In genomic region chr4:123699823-123700822, GRCh38 we compare ENCODE assay signal across 7 cellular contexts.
DNase-seq lines count a peak whose midpoint lies in the region; ATAC-seq, FAIRE-seq and TF ChIP-seq lines count a peak whose summit lies in the region.

No MANE protein-coding gene starts in this region.

- H4K20me1 ChIP-seq in endothelial cell of umbilical vein (replicated peaks; ENCODE audit: control insufficient read depth, extremely low read depth, insufficient read depth, low read length) = no peaks in the 10 kb centered on the region

- H3K36me3 ChIP-seq in Panc1 (ENCODE audit: control insufficient read depth, insufficient read depth, low read length) = no peaks in the 10 kb centered on the region
- H3K36me3 ChIP-seq in endothelial cell of umbilical vein (ENCODE audit: control insufficient read depth in 2 of 2, extremely low read depth in 1 of 2, insufficient read depth in 2 of 2, low read length in 2 of 2) = no peaks in the 10 kb centered on the region
- H3K36me3 ChIP-seq in mesenchymal stem cell (ENCODE audit: control insufficient read depth in 1 of 2, insufficient read depth in 2 of 2, low read depth in 1 of 2, low read length in 2 of 2) = no peaks in the 10 kb centered on the region
- H3K36me3 ChIP-seq in transverse colon = no peaks in the 10 kb centered on the region

- TF ChIP-seq EP300 in transverse colon (IDR thresholded peaks at IDR 0.05; ENCODE audit: low read depth) = no peak

- in situ Hi-C loops in Panc1 (cut with HindIII; ENCODE audit: low pct_unique_long_range_greater_than_20kb, low sequenced_read_pairs) (no loop called here), transverse colon (cut with MboI; ENCODE audit: low pct_ligation_motif_present in 1 of 4, low pct_unique_long_range_greater_than_20kb in 1 of 4, low sequenced_read_pairs in 3 of 4) (no loop called here)

- H3K4ac ChIP-seq in mesenchymal stem cell (ENCODE audit: low read depth in 1 of 2, low read length in 2 of 2) = peak overlapping the region in 1 of 2 experiments; percentile 75

- no peak overlapping the region for H2BK15ac ChIP-seq in mesenchymal stem cell (ENCODE audit: low read depth, poor library complexity, severe bottlenecking)

- H3K14ac ChIP-seq in mesenchymal stem cell (ENCODE audit: low read length in 2 of 2) = no peak overlapping the region

- peak overlapping the region in 1 of 2 experiments; percentile 59 for H2BK12ac ChIP-seq in mesenchymal stem cell (ENCODE audit: low read length in 2 of 2)

- TF ChIP-seq CTCF in Panc1 (IDR thresholded peaks at IDR 0.05) (no peak), endothelial cell of umbilical vein (IDR thresholded peaks at IDR 0.05; ENCODE audit: extremely low read depth in 1 of 2, insufficient read depth in 1 of 2, low read depth in 1 of 2, low read length in 2 of 2) (no peak), transverse colon (IDR thresholded peaks at IDR 0.05) (no peak)

- peak overlapping the region; percentile 39; the same call in 1 of the 2 replicates for H3K27ac ChIP-seq in Panc1 (ENCODE audit: low read length)
- peak overlapping the region; percentile 5 for H3K27ac ChIP-seq in endothelial cell of umbilical vein (ENCODE audit: insufficient read depth, low read depth, low read length)
- H3K27ac ChIP-seq in mesenchymal stem cell (ENCODE audit: low read length, poor library complexity, severe bottlenecking) = peak overlapping the region; percentile 94
- peak overlapping the region; percentile 48 to 57 (median 53) for H3K27ac ChIP-seq in transverse colon

- H2BK5ac ChIP-seq in mesenchymal stem cell (ENCODE audit: low read depth, low read length, poor library complexity, severe bottlenecking) = peak overlapping the region; percentile 87

- H3K79me2 ChIP-seq in endothelial cell of umbilical vein (ENCODE audit: control insufficient read depth, insufficient read depth, low read length) = no peaks in the 10 kb centered on the region

- dilution Hi-C loops in endothelial cell of umbilical vein (cut with MboI; ENCODE audit: extremely low pct_ligation_motif_present, low sequenced_read_pairs) = no loop called here

- ATAC-seq in Panc1 = no peak
- ATAC-seq in HG03439 (IDR thresholded peaks at IDR 0.05; ENCODE audit: unreplicated experiment) = no peak
- ATAC-seq in GM21360 (IDR thresholded peaks at IDR 0.05; ENCODE audit: unreplicated experiment) = no peak

- intact Hi-C loops in Panc1 (cut with micrococcal nuclease; ENCODE audit: unreplicated experiment) (no loop called here), endothelial cell of umbilical vein (cut with micrococcal nuclease) (loop anchor here (2.0 kb wide), 1 partner anchor 287 kb away; no protein-coding TSS in a partner anchor), transverse colon (cut with DNase I; ENCODE audit: low total_unique reads) (no loop called here)

- no peak overlapping the region for H3K4me2 ChIP-seq in endothelial cell of umbilical vein (ENCODE audit: insufficient read depth, low read length)
- peak overlapping the region; percentile 11 for H3K4me2 ChIP-seq in mesenchymal stem cell (ENCODE audit: low read length, poor library complexity, severe bottlenecking)

- no peaks in the 10 kb centered on the region for H3K79me1 ChIP-seq in mesenchymal stem cell (replicated peaks; ENCODE audit: low read length, poor library complexity, severe bottlenecking)

- H4K8ac ChIP-seq in mesenchymal stem cell (ENCODE audit: low read length) = peak overlapping the region; percentile 91

- no peaks in the 10 kb centered on the region for H3K9me3 ChIP-seq in Panc1 (ENCODE audit: control insufficient read depth, insufficient read depth, low read depth, low read length)
- H3K9me3 ChIP-seq in endothelial cell of umbilical vein (replicated peaks; ENCODE audit: control insufficient read depth, insufficient read depth, low read length) = no peaks in the 10 kb centered on the region
- H3K9me3 ChIP-seq in mesenchymal stem cell (ENCODE audit: control insufficient read depth, low read length) = no peaks in the 10 kb centered on the region
- H3K9me3 ChIP-seq in transverse colon = no peaks in the 10 kb centered on the region

- H3K4me3 ChIP-seq in Panc1 (ENCODE audit: low read depth in 2 of 2, low read length in 2 of 2) (no peak overlapping the region), endothelial cell of umbilical vein (replicated peaks in 1 of 3; ENCODE audit: insufficient read depth in 1 of 3, low read depth in 1 of 3, low read length in 3 of 3) (no peak overlapping the region), mesenchymal stem cell (ENCODE audit: insufficient read depth in 1 of 2, low read depth in 1 of 2, low read length in 2 of 2) (peak overlapping the region in 1 of 2 experiments; percentile 65), transverse colon (no peak overlapping the region)

- no peaks in the 10 kb centered on the region for H3K9me1 ChIP-seq in endothelial cell of umbilical vein (replicated peaks; ENCODE audit: control insufficient read depth, extremely low read depth, insufficient read depth, low read length)

- H2BK120ac ChIP-seq in mesenchymal stem cell (ENCODE audit: low read depth, low read length) = peak overlapping the region; percentile 64

- no peak overlapping the region for H3K23ac ChIP-seq in mesenchymal stem cell (ENCODE audit: low read length in 2 of 2)

- peak; percentile 53 for FAIRE-seq in endothelial cell of umbilical vein (lab: Jason Lieb, UNC)

- peak overlapping the region; percentile 45 for H2AK5ac ChIP-seq in mesenchymal stem cell (ENCODE audit: low read length, severe bottlenecking)

- peak overlapping the region; percentile 75 for H2AFZ ChIP-seq in endothelial cell of umbilical vein (ENCODE audit: low read depth, low read length)
- H2AFZ ChIP-seq in mesenchymal stem cell (ENCODE audit: low read depth, low read length) = no peak overlapping the region

- DNase-seq in Panc1 (ENCODE audit: low read depth, low spot score) = no peak
- DNase-seq in endothelial cell of umbilical vein (ENCODE audit: low read depth, low spot score) = peak; percentile 84
- peak; percentile 88 for DNase-seq in mesenchymal stem cell
- DNase-seq in transverse colon = no peak
- no peak for DNase-seq in occipital lobe (lab: John Stamatoyannopoulos, UW)

- POLR2A ChIA-PET in Panc1 (lab: Charles Lee) (no interaction called here), endothelial cell of umbilical vein (lab: Charles Lee) (no interaction called here)

- H3K27me3 ChIP-seq in Panc1 (ENCODE audit: control insufficient read depth, insufficient read depth, low read length) = no peaks in the 10 kb centered on the region
- H3K27me3 ChIP-seq in endothelial cell of umbilical vein (ENCODE audit: control insufficient read depth in 2 of 2, insufficient read depth in 2 of 2, low read length in 2 of 2) = no peaks in the 10 kb centered on the region
- H3K27me3 ChIP-seq in mesenchymal stem cell (ENCODE audit: control insufficient read depth in 1 of 2, insufficient read depth in 1 of 2, low read length in 2 of 2) = no peaks in the 10 kb centered on the region
- H3K27me3 ChIP-seq in transverse colon = no peaks in the 10 kb centered on the region

- CTCF ChIA-PET in Panc1 (lab: Charles Lee) (no interaction called here), endothelial cell of umbilical vein (lab: Charles Lee) (no interaction called here)

- H4K91ac ChIP-seq in mesenchymal stem cell (ENCODE audit: low read length) = peak overlapping the region; percentile 39

- no TSS peak for BruUV-seq in Panc1 (replicated peaks; lab: Mats Ljungman, UMichigan)
- BruUV-seq in endothelial cell of umbilical vein (replicated peaks; lab: Mats Ljungman, UMichigan) = no TSS peak

- peak overlapping the region; percentile 37 to 81 for H3K18ac ChIP-seq in mesenchymal stem cell (ENCODE audit: low read depth in 1 of 2, low read length in 2 of 2)

- H3K9ac ChIP-seq in endothelial cell of umbilical vein (replicated peaks; ENCODE audit: extremely low read depth, insufficient read depth, low read length) (no peak overlapping the region), mesenchymal stem cell (ENCODE audit: low read length) (peak overlapping the region; percentile 84)

- H3K4me1 ChIP-seq in Panc1 (ENCODE audit: control insufficient read depth, insufficient read depth, low read length) (no peaks in the 10 kb centered on the region), endothelial cell of umbilical vein (ENCODE audit: control insufficient read depth, extremely low read depth, insufficient read depth, low read length) (peaks cover 16% of the 10 kb centered on the region), mesenchymal stem cell (ENCODE audit: control insufficient read depth, insufficient read depth, low read depth, low read length) (no peaks in the 10 kb centered on the region), transverse colon (peaks cover 0 to 4% (median 0%) of the 10 kb centered on the region in 4 donors)

- 6% methylated on average over 5 of the region's 7 CpGs for WGBS in mesenchymal stem cell
- WGBS in transverse colon (ENCODE audit: low coverage in 1 of 2), 2 donors = 56 to 61% methylated on average over 6 to 7 of the region's 7 CpGs

- TF ChIP-seq POLR2A in endothelial cell of umbilical vein (IDR thresholded peaks at IDR 0.05; ENCODE audit: low read depth, low read length) (no peak), transverse colon (IDR thresholded peaks at IDR 0.05) (no peak)

TF ChIP-seq in endothelial cell of umbilical vein, 7 proteins besides CTCF, POLR2A, EP300 and RAD21:
- TF ChIP-seq POLR2AphosphoS5 (IDR thresholded peaks at IDR 0.05; ENCODE audit: insufficient read depth, low read depth, low read length) (no peak), EZH2 (IDR thresholded peaks at IDR 0.05; ENCODE audit: borderline replicate concordance, low read depth, low read length, severe bottlenecking) (no peak), JUN (IDR thresholded peaks at IDR 0.05; ENCODE audit: borderline replicate concordance, insufficient read depth, insufficient read length, low read depth) (no peak), GATA2 (IDR thresholded peaks at IDR 0.05; ENCODE audit: insufficient read depth, insufficient read length, low read depth, low read length) (no peak), MAX (IDR thresholded peaks at IDR 0.05; ENCODE audit: insufficient read depth, insufficient read length) (no peak), FOS (IDR thresholded peaks at IDR 0.05; ENCODE audit: borderline replicate concordance, insufficient read depth, low read length) (peak; percentile 10)

Comparison
In these comparisons a context has a peak if more than half of its experiments do, and no peak if none do; other contexts are left out.
1. DNase-seq: peak in endothelial cell of umbilical vein (single experiment) and mesenchymal stem cell (single experiment); none in Panc1 (single experiment), transverse colon (single experiment) and occipital lobe (single experiment).
2. H3K27ac ChIP-seq: peak in every context shown above with its lines; median percentile 94 in mesenchymal stem cell; 53 in transverse colon; 39 in Panc1; 5 in endothelial cell of umbilical vein.